33 cellular contexts compared by ENCODE assay signal in the genomic region with DNA sequence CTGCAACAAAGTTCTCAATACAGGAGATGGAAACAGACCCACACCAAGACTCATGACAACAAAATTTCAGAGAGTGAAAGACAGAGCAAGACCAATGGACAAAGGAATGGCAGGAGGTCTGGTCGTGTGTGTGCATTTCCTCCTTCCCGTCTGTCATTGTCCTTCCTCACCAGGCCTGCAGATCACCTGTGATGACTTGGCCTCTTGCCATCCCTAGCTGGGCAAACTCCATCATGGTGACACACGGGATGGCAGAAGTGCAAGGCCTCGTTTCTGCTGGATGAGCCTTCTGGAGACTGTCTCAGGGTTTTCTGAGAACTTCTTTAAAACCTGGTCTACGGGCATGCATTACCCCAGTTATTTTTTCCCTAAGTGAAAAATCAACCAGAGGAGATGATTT. TPM values are rescaled to one million over a fixed set of nuclear protein-coding genes. Genes with fewer than 3 reads are reported as not detected.
DNase-seq lines count a peak whose midpoint lies in the region; ATAC-seq, FAIRE-seq and TF ChIP-seq lines count a peak whose summit lies in the region.
"Had no signal": no experiment of that assay in that cellular context is flagged by ENCODE, and none has a peak within 500 bp of the region (broad histone marks: within the 10 kb centered on the region; RNA-seq: fewer than 3 reads in every experiment).

No MANE protein-coding gene starts in this region.

- H3K27me3 Mint-ChIP-seq in progenitor cell of endocrine pancreas = peaks cover 65% of the 10 kb centered on the region

- H3K4me1 ChIP-seq in gastrocnemius medialis (no peaks in the 10 kb centered on the region), ovary (ENCODE audit: insufficient read depth) (no peaks in the 10 kb centered on the region)
- H3K4me1 ChIP-seq: BE2C, pancreas had no signal

- DNase-seq in COLO668 (lab: John Stamatoyannopoulos, UW; ENCODE audit: unreplicated experiment) (peak; percentile 44), DMS53 treated with DMSO at 0.1 percent for 48 hours (lab: John Stamatoyannopoulos, UW; ENCODE audit: unreplicated experiment) (peak; percentile 72), NCI-H345 treated with DMSO at 0.1 percent for 48 hours (lab: John Stamatoyannopoulos, UW; ENCODE audit: unreplicated experiment) (peak; percentile 23), cerebellar cortex (ENCODE audit: low spot score) (peak; percentile 2), gastrocnemius medialis (no peak), ovary (no peak), urothelium cell line (ENCODE audit: low spot score) (no peak), progenitor cell of endocrine pancreas (ENCODE audit: low spot score, unreplicated experiment) (no peak)
- DNase-seq: activated CD4-positive, alpha-beta memory T cell treated with anti-CD3 and anti-CD28 coated beads for 36 hours; activated CD8-positive, alpha-beta memory T cell treated with anti-CD3 and anti-CD28 coated beads, Interleukin-2, amount 50 U/mL, for 4 hours; activated naive CD4-positive, alpha-beta T cell treated with anti-CD3 and anti-CD28 coated beads, Interleukin-2, amount 10 ng/mL, durations not matched to agents 7 days and 5 days; BE2C; CD8-positive, alpha-beta memory T cell; DND-41; glutamatergic neuron; GM23248; HFFc6; Kasumi-1; NCI-H1048; NCI-H2171; NCI-H524 treated with DMSO at 0.1 percent for 48 hours; nephron progenitor cell; pancreas; spleen; stimulated activated CD4-positive, alpha-beta T cell treated with anti-CD3 and anti-CD28 coated beads, Interleukin-4, amount 100 ng/mL, for 1 hour; T-helper 1 cell had no signal

- H3K36me3 ChIP-seq in gastrocnemius medialis = no peaks in the 10 kb centered on the region
- H3K36me3 ChIP-seq in ovary = no peaks in the 10 kb centered on the region
- H3K36me3 ChIP-seq: BE2C, pancreas, spleen had no signal

- no peak overlapping the region for H3K4me3 ChIP-seq in gastrocnemius medialis
- H3K4me3 ChIP-seq in ovary = no peak overlapping the region
- H3K4me3 ChIP-seq: GM23248, lung, pancreas, spleen had no signal

- in situ Hi-C loops in gastrocnemius medialis (cut with MboI; ENCODE audit: low sequenced_read_pairs in 4 of 4) = no loop called here

- 34 to 35% (median 34%) methylated on average over 5 of the region's 5 CpGs for WGBS in ovary, 3 donors

- no peak for TF ChIP-seq CTCF in gastrocnemius medialis (IDR thresholded peaks at IDR 0.05 in 4 of 5, conservative IDR thresholded peaks at IDR 0.05 in 1 of 5)
- TF ChIP-seq CTCF in ovary (IDR thresholded peaks at IDR 0.05) = no peak
- TF ChIP-seq CTCF in progenitor cell of endocrine pancreas (IDR thresholded peaks at IDR 0.05; ENCODE audit: unreplicated experiment) = no peak

- no peaks in the 10 kb centered on the region for H3K9me3 ChIP-seq in gastrocnemius medialis
- no peaks in the 10 kb centered on the region for H3K9me3 ChIP-seq in ovary
- H3K9me3 ChIP-seq: BE2C, pancreas, spleen had no signal

- no peaks in the 10 kb centered on the region for H3K9me3 Mint-ChIP-seq in progenitor cell of endocrine pancreas (ENCODE audit: low read depth)
- H3K9me3 Mint-ChIP-seq: activated CD4-positive, alpha-beta memory T cell treated with anti-CD3 and anti-CD28 coated beads for 36 hours; activated naive CD4-positive, alpha-beta T cell treated with anti-CD3 and anti-CD28 coated beads, Interleukin-2, amount 10 ng/mL, durations not matched to agents 7 days and 5 days; brain; CD8-positive, alpha-beta memory T cell; HFFc6; nephron progenitor cell; type B pancreatic cell had no signal

- TF ChIP-seq POLR2A in gastrocnemius medialis (IDR thresholded peaks at IDR 0.05) (no peak), ovary (IDR thresholded peaks at IDR 0.05) (no peak)

- H3K36me3 Mint-ChIP-seq in progenitor cell of endocrine pancreas (ENCODE audit: insufficient read depth) = no peaks in the 10 kb centered on the region
- H3K36me3 Mint-ChIP-seq: activated CD4-positive, alpha-beta memory T cell treated with anti-CD3 and anti-CD28 coated beads for 36 hours; activated naive CD4-positive, alpha-beta T cell treated with anti-CD3 and anti-CD28 coated beads, Interleukin-2, amount 10 ng/mL, durations not matched to agents 7 days and 5 days; brain; type B pancreatic cell had no signal

- H3K27me3 ChIP-seq in gastrocnemius medialis (peaks cover 0 to 22% (median 7%) of the 10 kb centered on the region in 3 donors), ovary (no peaks in the 10 kb centered on the region)

- H3K27ac ChIP-seq in gastrocnemius medialis (no peak overlapping the region), ovary (no peak overlapping the region)
- H3K27ac ChIP-seq: GM23248, HL-60, pancreas, RWPE1, spleen had no signal

- no peak for FAIRE-seq in urothelium cell line (lab: Jason Lieb, UNC)
- FAIRE-seq: endothelial cell of umbilical vein, keratinocyte, pancreas had no signal

- H3K4me1 Mint-ChIP-seq in progenitor cell of endocrine pancreas (ENCODE audit: low read depth) = no peaks in the 10 kb centered on the region
- H3K4me1 Mint-ChIP-seq: activated naive CD4-positive, alpha-beta T cell treated with anti-CD3 and anti-CD28 coated beads, Interleukin-2, amount 10 ng/mL, durations not matched to agents 7 days and 5 days; brain; nephron progenitor cell had no signal

- H3K4me3 Mint-ChIP-seq in progenitor cell of endocrine pancreas (ENCODE audit: low read depth) = no peak overlapping the region
- H3K4me3 Mint-ChIP-seq: activated CD4-positive, alpha-beta memory T cell treated with anti-CD3 and anti-CD28 coated beads for 36 hours; activated naive CD4-positive, alpha-beta T cell treated with anti-CD3 and anti-CD28 coated beads, Interleukin-2, amount 10 ng/mL, durations not matched to agents 7 days and 5 days; brain; CD8-positive, alpha-beta memory T cell; HFFc6; nephron progenitor cell; type B pancreatic cell had no signal

- H3K27ac Mint-ChIP-seq in progenitor cell of endocrine pancreas = no peak overlapping the region
- H3K27ac Mint-ChIP-seq: activated CD4-positive, alpha-beta memory T cell treated with anti-CD3 and anti-CD28 coated beads for 36 hours; activated naive CD4-positive, alpha-beta T cell treated with anti-CD3 and anti-CD28 coated beads, Interleukin-2, amount 10 ng/mL, durations not matched to agents 7 days and 5 days; brain; CD8-positive, alpha-beta memory T cell; HFFc6; nephron progenitor cell; type B pancreatic cell had no signal

- ATAC-seq in gastrocnemius medialis = no peak
- ATAC-seq: pancreas had no signal

- no peak for TF ChIP-seq EP300 in ovary (IDR thresholded peaks at IDR 0.05)

- intact Hi-C loops in gastrocnemius medialis (cut with DNase I; ENCODE audit: low total_unique reads) (no loop called here), ovary (cut with DNase I) (no loop called here)

RNA-seq across cellular contexts. Expression of a gene that starts 49.2 kb away (rescaled TPM):
- total RNA-seq in gastrocnemius medialis (100 to 1,000 TPM in 1 of 4 donors, 10 to 100 TPM in 3; 44.5 to 103 (median 85.4) TPM), ovary (100 to 1,000 TPM in 1 of 7 donors, 10 to 100 TPM in 6; 31.0 to 104 (median 44.5) TPM), progenitor cell of endocrine pancreas (53.7 and 59.4 TPM in 2 replicates)
- 100 to 1,000 TPM in 1 of 2 donors, 10 to 100 TPM in 1; 14.2 to 106 TPM for polyA plus RNA-seq in ovary

Comparison
In these comparisons a context has a peak if more than half of its experiments do, and no peak if none do; other contexts are left out.
1. DNase-seq: peak in COLO668 (single experiment), DMS53 treated with DMSO at 0.1 percent for 48 hours (single experiment), NCI-H345 treated with DMSO at 0.1 percent for 48 hours (single experiment) and cerebellar cortex (single experiment); none in gastrocnemius medialis (0 of 2), ovary (0 of 5), urothelium cell line (single experiment) and progenitor cell of endocrine pancreas (single experiment).